8 cellular contexts compared by ENCODE assay signal in the genomic region with DNA sequence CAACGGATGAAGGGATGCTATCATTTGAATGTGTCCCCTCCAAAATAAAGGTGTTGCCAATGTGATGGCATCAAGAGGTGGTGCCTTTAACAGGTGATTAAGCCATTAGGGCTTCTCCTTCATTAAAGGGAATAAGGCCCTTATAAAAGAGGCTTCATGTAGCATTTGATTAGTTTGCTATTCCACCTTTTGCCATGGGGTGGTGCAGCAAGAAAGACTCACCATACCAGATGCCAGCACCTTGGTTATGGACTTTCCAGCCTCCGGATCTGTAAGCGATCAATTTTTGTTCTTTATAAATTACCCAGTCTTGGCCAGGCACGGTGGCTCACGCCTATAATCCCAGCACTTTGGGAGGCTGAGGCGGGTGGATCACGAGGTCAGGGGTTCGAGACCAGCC. TPM values are rescaled to one million over a fixed set of nuclear protein-coding genes. Genes with fewer than 3 reads are reported as not detected.
DNase-seq lines count a peak whose midpoint lies in the region; ATAC-seq, FAIRE-seq and TF ChIP-seq lines count a peak whose summit lies in the region.
"Had no signal": no experiment of that assay in that cellular context is flagged by ENCODE, and none has a peak within 500 bp of the region (broad histone marks: within the 10 kb centered on the region; RNA-seq: fewer than 3 reads in every experiment).

No MANE protein-coding gene starts in this region.

- WGBS in liver, result 48% methylated on average over 8 of the region's 8 CpGs

- DNase-seq in D721Med (ENCODE audit: insufficient read length, low spot score) (no peak), H4 (ENCODE audit: low spot score) (peak; percentile 21)

- peaks cover 2 to 15% (median 11%) of the 10 kb centered on the region in 4 donors for H3K4me1 ChIP-seq in liver (ENCODE audit: control insufficient read depth in 4 of 4, insufficient read depth in 4 of 4, low read length in 3 of 4)

- no peaks in the 10 kb centered on the region for H3K27me3 ChIP-seq in liver (ENCODE audit: control insufficient read depth in 4 of 4, insufficient read depth in 4 of 4, low read length in 3 of 4)

- H3K27ac ChIP-seq in liver (ENCODE audit: low read depth in 1 of 2, low read length in 2 of 2), result no peak overlapping the region

- peak; percentile 53 to 69 for TF ChIP-seq RAD21 in liver (IDR thresholded peaks at IDR 0.05)

- no peak for FAIRE-seq in D721Med (lab: Jason Lieb, UNC)
- FAIRE-seq: TTC549 had no signal

- peak; percentile 10 for TF ChIP-seq CTCF in D721Med (IDR thresholded peaks at IDR 0.05; ENCODE audit: insufficient read depth, missing control alignments)
- TF ChIP-seq CTCF in WI38 (IDR thresholded peaks at IDR 0.05; ENCODE audit: low read depth, low read length), result peak; percentile 20; the same call in 1 of the 2 replicates
- TF ChIP-seq CTCF in liver (IDR thresholded peaks at IDR 0.05; ENCODE audit: low read depth, low read length, missing input control), result peak; percentile 24

- ATAC-seq in HG03097 (IDR thresholded peaks at IDR 0.05; ENCODE audit: low FRiP score, unreplicated experiment), result no peak
- no peak for ATAC-seq in GM19467 (IDR thresholded peaks at IDR 0.05; ENCODE audit: unreplicated experiment)
- no peak for ATAC-seq in HG03442 (IDR thresholded peaks at IDR 0.05; ENCODE audit: unreplicated experiment)

- H3K4me3 ChIP-seq in WI38 (ENCODE audit: low read depth, low read length) (no peak overlapping the region), liver (ENCODE audit: low read depth in 1 of 3, low read length in 3 of 3) (no peak overlapping the region)

- H3K9ac ChIP-seq in liver (ENCODE audit: low read depth in 1 of 2, low read length in 2 of 2), result no peak overlapping the region

- H3K9me3 ChIP-seq in liver (ENCODE audit: control insufficient read depth in 4 of 4, low read length in 3 of 4), result no peaks in the 10 kb centered on the region

- H3K36me3 ChIP-seq in liver (ENCODE audit: control insufficient read depth in 4 of 4, insufficient read depth in 3 of 4, low read depth in 1 of 4, low read length in 3 of 4), result no peaks in the 10 kb centered on the region

TF ChIP-seq in liver, 16 proteins besides CTCF, POLR2A, EP300 and RAD21:
- TF ChIP-seq, protein P1, sequence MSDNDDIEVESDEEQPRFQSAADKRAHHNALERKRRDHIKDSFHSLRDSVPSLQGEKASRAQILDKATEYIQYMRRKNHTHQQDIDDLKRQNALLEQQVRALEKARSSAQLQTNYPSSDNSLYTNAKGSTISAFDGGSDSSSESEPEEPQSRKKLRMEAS (IDR thresholded peaks at IDR 0.05), result no peak
- no peak for TF ChIP-seq YY1 (IDR thresholded peaks at IDR 0.05)
- TF ChIP-seq TAF1 (conservative IDR thresholded peaks at IDR 0.05), result no peak
- TF ChIP-seq HNF4G (IDR thresholded peaks at IDR 0.05), result no peak
- no peak for TF ChIP-seq FOXA1 (IDR thresholded peaks at IDR 0.05)
- TF ChIP-seq GABPA (IDR thresholded peaks at IDR 0.05 in 1 of 2, conservative IDR thresholded peaks at IDR 0.05 in 1 of 2), result no peak
- TF ChIP-seq, protein P2, sequence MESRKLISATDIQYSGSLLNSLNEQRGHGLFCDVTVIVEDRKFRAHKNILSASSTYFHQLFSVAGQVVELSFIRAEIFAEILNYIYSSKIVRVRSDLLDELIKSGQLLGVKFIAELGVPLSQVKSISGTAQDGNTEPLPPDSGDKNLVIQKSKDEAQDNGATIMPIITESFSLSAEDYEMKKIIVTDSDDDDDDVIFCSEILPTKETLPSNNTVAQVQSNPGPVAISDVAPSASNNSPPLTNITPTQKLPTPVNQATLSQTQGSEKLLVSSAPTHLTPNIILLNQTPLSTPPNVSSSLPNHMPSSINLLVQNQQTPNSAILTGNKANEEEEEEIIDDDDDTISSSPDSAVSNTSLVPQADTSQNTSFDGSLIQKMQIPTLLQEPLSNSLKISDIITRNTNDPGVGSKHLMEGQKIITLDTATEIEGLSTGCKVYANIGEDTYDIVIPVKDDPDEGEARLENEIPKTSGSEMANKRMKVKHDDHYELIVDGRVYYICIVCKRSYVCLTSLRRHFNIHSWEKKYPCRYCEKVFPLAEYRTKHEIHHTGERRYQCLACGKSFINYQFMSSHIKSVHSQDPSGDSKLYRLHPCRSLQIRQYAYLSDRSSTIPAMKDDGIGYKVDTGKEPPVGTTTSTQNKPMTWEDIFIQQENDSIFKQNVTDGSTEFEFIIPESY (IDR thresholded peaks at IDR 0.05), result no peak
- TF ChIP-seq, protein P3, sequence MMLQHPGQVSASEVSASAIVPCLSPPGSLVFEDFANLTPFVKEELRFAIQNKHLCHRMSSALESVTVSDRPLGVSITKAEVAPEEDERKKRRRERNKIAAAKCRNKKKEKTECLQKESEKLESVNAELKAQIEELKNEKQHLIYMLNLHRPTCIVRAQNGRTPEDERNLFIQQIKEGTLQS (IDR thresholded peaks at IDR 0.05), result no peak
- no peak for TF ChIP-seq RXRA (IDR thresholded peaks at IDR 0.05)
- no peak for TF ChIP-seq EGR1 (IDR thresholded peaks at IDR 0.05; ENCODE audit: low read depth in 2 of 2)
- TF ChIP-seq SP1 (IDR thresholded peaks at IDR 0.05), result no peak
- TF ChIP-seq FOXA2 (IDR thresholded peaks at IDR 0.05), result no peak
- TF ChIP-seq, protein P4, sequence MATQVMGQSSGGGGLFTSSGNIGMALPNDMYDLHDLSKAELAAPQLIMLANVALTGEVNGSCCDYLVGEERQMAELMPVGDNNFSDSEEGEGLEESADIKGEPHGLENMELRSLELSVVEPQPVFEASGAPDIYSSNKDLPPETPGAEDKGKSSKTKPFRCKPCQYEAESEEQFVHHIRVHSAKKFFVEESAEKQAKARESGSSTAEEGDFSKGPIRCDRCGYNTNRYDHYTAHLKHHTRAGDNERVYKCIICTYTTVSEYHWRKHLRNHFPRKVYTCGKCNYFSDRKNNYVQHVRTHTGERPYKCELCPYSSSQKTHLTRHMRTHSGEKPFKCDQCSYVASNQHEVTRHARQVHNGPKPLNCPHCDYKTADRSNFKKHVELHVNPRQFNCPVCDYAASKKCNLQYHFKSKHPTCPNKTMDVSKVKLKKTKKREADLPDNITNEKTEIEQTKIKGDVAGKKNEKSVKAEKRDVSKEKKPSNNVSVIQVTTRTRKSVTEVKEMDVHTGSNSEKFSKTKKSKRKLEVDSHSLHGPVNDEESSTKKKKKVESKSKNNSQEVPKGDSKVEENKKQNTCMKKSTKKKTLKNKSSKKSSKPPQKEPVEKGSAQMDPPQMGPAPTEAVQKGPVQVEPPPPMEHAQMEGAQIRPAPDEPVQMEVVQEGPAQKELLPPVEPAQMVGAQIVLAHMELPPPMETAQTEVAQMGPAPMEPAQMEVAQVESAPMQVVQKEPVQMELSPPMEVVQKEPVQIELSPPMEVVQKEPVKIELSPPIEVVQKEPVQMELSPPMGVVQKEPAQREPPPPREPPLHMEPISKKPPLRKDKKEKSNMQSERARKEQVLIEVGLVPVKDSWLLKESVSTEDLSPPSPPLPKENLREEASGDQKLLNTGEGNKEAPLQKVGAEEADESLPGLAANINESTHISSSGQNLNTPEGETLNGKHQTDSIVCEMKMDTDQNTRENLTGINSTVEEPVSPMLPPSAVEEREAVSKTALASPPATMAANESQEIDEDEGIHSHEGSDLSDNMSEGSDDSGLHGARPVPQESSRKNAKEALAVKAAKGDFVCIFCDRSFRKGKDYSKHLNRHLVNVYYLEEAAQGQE (IDR thresholded peaks at IDR 0.05), result no peak
- no peak for TF ChIP-seq JUND (IDR thresholded peaks at IDR 0.05)

RNA-seq across cellular contexts. Expression of a gene that starts 7.9 kb away (rescaled TPM):
- total RNA-seq in H4 (2014; rRNA removed; shearing (Covaris generic)), result 21.5 and 22.0 TPM in 2 replicates
- 10 to 100 TPM in 1 of 2 donors, 1 to 10 TPM in 1; 6.5 to 10.9 TPM for total RNA-seq in liver
- 1 to 10 TPM; 4.5 to 4.7 TPM for polyA plus RNA-seq in liver
